In the genomic region with DNA sequence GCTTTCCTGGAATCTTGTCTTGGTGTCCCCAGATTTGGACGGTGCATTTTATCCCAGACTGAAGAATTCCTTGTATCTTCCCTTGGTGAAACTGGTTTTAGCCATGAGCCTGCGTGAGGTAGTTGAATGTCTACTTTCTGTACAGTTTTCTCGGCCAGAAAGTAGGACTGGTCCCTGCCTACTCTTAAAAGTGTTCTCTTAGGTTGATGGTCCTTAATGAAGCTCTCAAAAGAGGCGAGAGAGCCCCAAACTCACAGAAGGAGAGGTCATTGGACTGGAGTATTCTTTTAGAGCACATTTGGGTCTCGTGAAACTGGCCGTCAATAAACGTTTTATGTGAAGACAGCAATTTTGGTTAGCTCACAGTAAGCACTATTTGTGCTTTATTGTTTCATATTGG, we compare ENCODE assay signal across 8 cellular contexts. TPM values are rescaled to one million over a fixed set of nuclear protein-coding genes. Genes with fewer than 3 reads are reported as not detected.
DNase-seq lines count a peak whose midpoint lies in the region; ATAC-seq, FAIRE-seq and TF ChIP-seq lines count a peak whose summit lies in the region.

No MANE protein-coding gene starts in this region.

- no peaks in the 10 kb centered on the region for H3K9me3 ChIP-seq in astrocyte (ENCODE audit: insufficient read depth, low read depth, low read length)

- peaks cover 58% of the 10 kb centered on the region for H3K79me2 ChIP-seq in astrocyte (ENCODE audit: insufficient read depth, low read length)

- H4K20me1 ChIP-seq in astrocyte (ENCODE audit: insufficient read depth, low read length): peaks cover 32% of the 10 kb centered on the region

- H3K36me3 Mint-ChIP-seq in astrocyte (ENCODE audit: low read depth, unreplicated experiment): no peaks in the 10 kb centered on the region
- peaks cover 2% of the 10 kb centered on the region for H3K36me3 Mint-ChIP-seq in activated T-helper 1 cell treated with anti-CD3 and anti-CD28 coated beads, Interleukin-12 subunit alpha, Interleukin-12 subunit beta, Interleukin-2, Interleukin-4 antibody, amounts not matched to agents 30 ng/mL and 10 ng/mL and 1 ng/mL, durations not matched to agents 14 hours and 24 hours and 36 hours (ENCODE audit: low read depth)

- no peaks in the 10 kb centered on the region for H3K4me1 Mint-ChIP-seq in astrocyte (ENCODE audit: low read depth, unreplicated experiment)
- peaks cover 13% of the 10 kb centered on the region for H3K4me1 Mint-ChIP-seq in activated T-helper 1 cell treated with anti-CD3 and anti-CD28 coated beads, Interleukin-12 subunit alpha, Interleukin-12 subunit beta, Interleukin-2, Interleukin-4 antibody, amounts not matched to agents 30 ng/mL and 10 ng/mL and 1 ng/mL, durations not matched to agents 14 hours and 24 hours and 36 hours (ENCODE audit: low read depth)

- H3K36me3 ChIP-seq in astrocyte (ENCODE audit: insufficient read depth, low read length): no peaks in the 10 kb centered on the region
- no peaks in the 10 kb centered on the region for H3K36me3 ChIP-seq in urinary bladder (ENCODE audit: insufficient read depth)

- H3K4me1 ChIP-seq in astrocyte (ENCODE audit: insufficient read depth, low read length): peaks cover 7% of the 10 kb centered on the region
- H3K4me1 ChIP-seq in urinary bladder (ENCODE audit: insufficient read depth): peaks cover 3% of the 10 kb centered on the region

- H3K27ac ChIP-seq in astrocyte (ENCODE audit: low read depth, low read length) (peak overlapping the region; percentile 93), urinary bladder (ENCODE audit: low read depth) (no peak overlapping the region)

- no peak for TF ChIP-seq CTCF in astrocyte (IDR thresholded peaks at IDR 0.05; ENCODE audit: insufficient read depth, low read depth, low read length)

- intact Hi-C loops in activated T-helper 1 cell treated with anti-CD3 and anti-CD28 coated beads, Interleukin-12 subunit alpha, Interleukin-12 subunit beta, Interleukin-2, Interleukin-4 antibody, amounts not matched to agents 30 ng/mL and 10 ng/mL and 1 ng/mL, durations not matched to agents 14 hours and 24 hours and 36 hours (cut with micrococcal nuclease): loop anchor here (1.0 to 5.0 kb wide), 10 partner anchors 66 to 639 kb away; a partner anchor contains a TSS

- WGBS in urinary bladder: under 1% methylated on average over 7 of the region's 7 CpGs

- peak; percentile 37 for DNase-seq in NCI-H2107 treated with DMSO at 0.1 percent for 48 hours (lab: John Stamatoyannopoulos, UW; ENCODE audit: unreplicated experiment)
- no peak for DNase-seq in NCI-H2107 (lab: John Stamatoyannopoulos, UW)
- no peak for DNase-seq in astrocyte (ENCODE audit: low read depth)
- DNase-seq in left lobe of liver (ENCODE audit: low spot score): no peak
- DNase-seq in NK-92 (lab: John Stamatoyannopoulos, UW; ENCODE audit: unreplicated experiment): no peak
- DNase-seq in activated T-helper 1 cell treated with anti-CD3 and anti-CD28 coated beads, Interleukin-12 subunit alpha, Interleukin-12 subunit beta, Interleukin-2, Interleukin-4 antibody, amounts not matched to agents 30 ng/mL and 10 ng/mL and 1 ng/mL, durations not matched to agents 14 hours and 24 hours and 36 hours (ENCODE audit: low spot score): no peak
- DNase-seq in DMS 273 treated with DMSO at 0.1 percent for 48 hours (lab: John Stamatoyannopoulos, UW): no peak

- peak overlapping the region; percentile 97 for H3K9ac ChIP-seq in astrocyte (ENCODE audit: low read length)

- no peaks in the 10 kb centered on the region for H3K27me3 ChIP-seq in astrocyte (ENCODE audit: insufficient read depth, low read length)

- H3K4me2 ChIP-seq in astrocyte (ENCODE audit: low read length): peak overlapping the region; percentile 99

- H3K27ac Mint-ChIP-seq in astrocyte (ENCODE audit: unreplicated experiment): no peak overlapping the region
- H3K27ac Mint-ChIP-seq in activated T-helper 1 cell treated with anti-CD3 and anti-CD28 coated beads, Interleukin-12 subunit alpha, Interleukin-12 subunit beta, Interleukin-2, Interleukin-4 antibody, amounts not matched to agents 30 ng/mL and 10 ng/mL and 1 ng/mL, durations not matched to agents 14 hours and 24 hours and 36 hours: no peak overlapping the region

- peak overlapping the region; percentile 98 for H3K4me3 ChIP-seq in astrocyte (ENCODE audit: insufficient read depth, low read depth, low read length)
- H3K4me3 ChIP-seq in urinary bladder (ENCODE audit: low read depth, low read length): peak overlapping the region; percentile 72

- no peak overlapping the region for H3K4me3 Mint-ChIP-seq in astrocyte (ENCODE audit: unreplicated experiment)
- no peak overlapping the region for H3K4me3 Mint-ChIP-seq in activated T-helper 1 cell treated with anti-CD3 and anti-CD28 coated beads, Interleukin-12 subunit alpha, Interleukin-12 subunit beta, Interleukin-2, Interleukin-4 antibody, amounts not matched to agents 30 ng/mL and 10 ng/mL and 1 ng/mL, durations not matched to agents 14 hours and 24 hours and 36 hours

- ATAC-seq in left lobe of liver: peak; percentile 4

- no peaks in the 10 kb centered on the region for H3K27me3 Mint-ChIP-seq in astrocyte (ENCODE audit: low read depth, unreplicated experiment)
- no peaks in the 10 kb centered on the region for H3K27me3 Mint-ChIP-seq in activated T-helper 1 cell treated with anti-CD3 and anti-CD28 coated beads, Interleukin-12 subunit alpha, Interleukin-12 subunit beta, Interleukin-2, Interleukin-4 antibody, amounts not matched to agents 30 ng/mL and 10 ng/mL and 1 ng/mL, durations not matched to agents 14 hours and 24 hours and 36 hours (ENCODE audit: insufficient read depth)

- FAIRE-seq in astrocyte (lab: Jason Lieb, UNC): no peak

- H3K9me3 Mint-ChIP-seq in astrocyte (ENCODE audit: unreplicated experiment): no peaks in the 10 kb centered on the region
- no peaks in the 10 kb centered on the region for H3K9me3 Mint-ChIP-seq in activated T-helper 1 cell treated with anti-CD3 and anti-CD28 coated beads, Interleukin-12 subunit alpha, Interleukin-12 subunit beta, Interleukin-2, Interleukin-4 antibody, amounts not matched to agents 30 ng/mL and 10 ng/mL and 1 ng/mL, durations not matched to agents 14 hours and 24 hours and 36 hours

- peak overlapping the region; percentile 86 for H2AFZ ChIP-seq in astrocyte (ENCODE audit: low read depth, low read length)

RNA-seq across cellular contexts. Expression of a gene that starts 0.7 kb away (rescaled TPM):
- total RNA-seq in astrocyte (24.5 and 27.8 TPM in 2 replicates), left lobe of liver (4.4 TPM), urinary bladder (30.7 TPM)
- polyA plus RNA-seq in urinary bladder: 21.3 TPM
- total RNA-seq in activated T-helper 1 cell treated with anti-CD3 and anti-CD28 coated beads, Interleukin-12 subunit alpha, Interleukin-12 subunit beta, Interleukin-2, Interleukin-4 antibody, amounts not matched to agents 30 ng/mL and 10 ng/mL and 1 ng/mL, durations not matched to agents 14 hours and 24 hours and 36 hours: 30.1 and 30.8 TPM in 2 replicates
